Comparison of ENCODE assay signal across 9 cellular contexts in the genomic region with DNA sequence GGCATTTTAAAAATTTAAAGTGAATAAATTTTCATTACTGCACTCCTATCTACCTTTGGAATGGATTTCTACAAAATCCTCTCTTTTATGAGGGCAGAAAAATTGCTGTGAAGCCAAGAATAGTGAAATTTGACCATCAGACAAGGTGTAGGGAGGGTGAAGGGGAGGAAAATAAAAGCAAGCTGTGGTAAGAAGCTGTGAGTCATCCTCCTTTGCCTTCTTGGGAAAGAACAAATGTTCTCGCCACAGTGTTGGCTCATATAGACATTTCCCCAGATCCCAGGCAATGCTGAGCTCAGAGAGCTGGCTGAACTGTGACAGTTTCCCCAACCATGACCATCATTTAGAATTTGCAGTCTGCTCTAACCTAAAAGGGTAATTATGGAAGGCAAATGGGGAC.
DNase-seq lines count a peak whose midpoint lies in the region; ATAC-seq, FAIRE-seq and TF ChIP-seq lines count a peak whose summit lies in the region.
"Had no signal": no experiment of that assay in that cellular context is flagged by ENCODE, and none has a peak within 500 bp of the region (broad histone marks: within the 10 kb centered on the region; RNA-seq: fewer than 3 reads in every experiment).

No MANE protein-coding gene starts in this region.

- no peak overlapping the region for H3K4me3 Mint-ChIP-seq in CD4-positive, alpha-beta memory T cell

- H3K9ac ChIP-seq in adipocyte (ENCODE audit: low read length) (peak overlapping the region; percentile 48), skeletal muscle satellite cell (ENCODE audit: low read depth, low read length) (peak overlapping the region; percentile 43), kidney (ENCODE audit: low read length in 2 of 2) (no peak overlapping the region)

- H3K36me3 ChIP-seq in adipocyte (ENCODE audit: control insufficient read depth, insufficient read depth, low read length, severe bottlenecking) (peaks cover 24% of the 10 kb centered on the region), skeletal muscle satellite cell (ENCODE audit: insufficient read depth, low read length) (no peaks in the 10 kb centered on the region), kidney (ENCODE audit: control insufficient read depth in 1 of 2, insufficient read depth in 2 of 2, low read length in 2 of 2) (peaks cover 7 to 10% of the 10 kb centered on the region in 2 donors)
- H3K36me3 ChIP-seq in CD4-positive, alpha-beta memory T cell (ENCODE audit: insufficient read depth, low read length): no peaks in the 10 kb centered on the region

- no peak overlapping the region for H3K27ac Mint-ChIP-seq in CD4-positive, alpha-beta memory T cell

- peak; percentile 84 for ATAC-seq in Right ventricle myocardium superior (ENCODE audit: poor library complexity)
- no peak for ATAC-seq in HG02973 (IDR thresholded peaks at IDR 0.05; ENCODE audit: unreplicated experiment)

- peak overlapping the region; percentile 22 for H3K4me3 ChIP-seq in adipocyte (ENCODE audit: low read length)
- no peak overlapping the region for H3K4me3 ChIP-seq in skeletal muscle satellite cell (ENCODE audit: low read length)
- H3K4me3 ChIP-seq in kidney (ENCODE audit: low read length in 2 of 2): no peak overlapping the region
- H3K4me3 ChIP-seq in CD4-positive, alpha-beta memory T cell (ENCODE audit: low read length in 2 of 2): no peak overlapping the region

- CTCF ChIA-PET in CD4-positive, alpha-beta memory T cell (lab: Charles Lee; ENCODE audit: partially characterized antibody): no interaction called here

- peaks cover 0 to 2% (median 0%) of the 10 kb centered on the region in 8 donors for H3K9me3 Mint-ChIP-seq in CD4-positive, alpha-beta memory T cell

- H3K4me1 ChIP-seq in adipocyte (ENCODE audit: control insufficient read depth, insufficient read depth, low read length): peaks cover 15% of the 10 kb centered on the region
- peaks cover 7% of the 10 kb centered on the region for H3K4me1 ChIP-seq in skeletal muscle satellite cell (ENCODE audit: control insufficient read depth, insufficient read depth, low read length)
- H3K4me1 ChIP-seq in kidney (ENCODE audit: control insufficient read depth in 1 of 2, insufficient read depth in 1 of 2, low read depth in 1 of 2, low read length in 2 of 2): no peaks in the 10 kb centered on the region
- H3K4me1 ChIP-seq in CD4-positive, alpha-beta memory T cell (ENCODE audit: insufficient read depth, low read length): no peaks in the 10 kb centered on the region

- H3K27me3 ChIP-seq in adipocyte (replicated peaks; ENCODE audit: control insufficient read depth, insufficient read depth, low read length) (no peaks in the 10 kb centered on the region), skeletal muscle satellite cell (ENCODE audit: control insufficient read depth, insufficient read depth, low read length) (peaks cover 3% of the 10 kb centered on the region)
- no peaks in the 10 kb centered on the region for H3K27me3 ChIP-seq in CD4-positive, alpha-beta memory T cell (ENCODE audit: insufficient read depth, low read length)

- no peaks in the 10 kb centered on the region for H3K4me1 Mint-ChIP-seq in CD4-positive, alpha-beta memory T cell

- H3K36me3 Mint-ChIP-seq in CD4-positive, alpha-beta memory T cell: no peaks in the 10 kb centered on the region

- intact Hi-C loops in Right ventricle myocardium superior (cut with DNase I): no loop called here
- intact Hi-C loops in kidney (cut with DNase I): no loop called here
- intact Hi-C loops in CD4-positive, alpha-beta memory T cell (cut with micrococcal nuclease): no loop called here

- H3K4me2 ChIP-seq in skeletal muscle satellite cell (ENCODE audit: low read length): peak overlapping the region; percentile 51

- FAIRE-seq in kidney (lab: Jason Lieb, UNC): no peak

- TF ChIP-seq CTCF in kidney (IDR thresholded peaks at IDR 0.05; ENCODE audit: borderline replicate concordance, extremely low read depth, insufficient read depth): no peak

- H3K9me3 ChIP-seq in adipocyte (ENCODE audit: control insufficient read depth, low read length) (no peaks in the 10 kb centered on the region), skeletal muscle satellite cell (replicated peaks; ENCODE audit: low read length) (no peaks in the 10 kb centered on the region), kidney (ENCODE audit: control insufficient read depth in 1 of 2, low read length in 2 of 2) (no peaks in the 10 kb centered on the region)
- H3K9me3 ChIP-seq in CD4-positive, alpha-beta memory T cell (ENCODE audit: control insufficient read depth in 1 of 2, low read length in 2 of 2): no peaks in the 10 kb centered on the region

- POLR2A ChIA-PET in CD4-positive, alpha-beta memory T cell (lab: Charles Lee; ENCODE audit: partially characterized antibody): no interaction called here

- no peaks in the 10 kb centered on the region for H3K27me3 Mint-ChIP-seq in CD4-positive, alpha-beta memory T cell

- DNase-seq in HCEC 1CT (peak; percentile 92), adipocyte (ENCODE audit: low read depth) (peak; percentile 97), Right ventricle myocardium superior (no peak), kidney (no peak), T-helper 1 cell (no peak)
- no peak for DNase-seq in CD4-positive, alpha-beta memory T cell
- DNase-seq: NCI-H2029 had no signal

- no peak overlapping the region for H3K27ac ChIP-seq in kidney (ENCODE audit: low read depth in 2 of 2, low read length in 2 of 2)
- no peak overlapping the region for H3K27ac ChIP-seq in CD4-positive, alpha-beta memory T cell (ENCODE audit: low read depth, low read length)

Comparison
In these comparisons a context has a peak if more than half of its experiments do, and no peak if none do; other contexts are left out.
1. DNase-seq: peak in HCEC 1CT (single experiment) and adipocyte (single experiment); none in Right ventricle myocardium superior (single experiment), kidney (single experiment), T-helper 1 cell (0 of 5) and CD4-positive, alpha-beta memory T cell (0 of 5).
2. H3K9ac ChIP-seq: peak in adipocyte (single experiment) and skeletal muscle satellite cell (single experiment); none in kidney (0 of 2).